8 cellular contexts compared by ENCODE assay signal in the genomic region with DNA sequence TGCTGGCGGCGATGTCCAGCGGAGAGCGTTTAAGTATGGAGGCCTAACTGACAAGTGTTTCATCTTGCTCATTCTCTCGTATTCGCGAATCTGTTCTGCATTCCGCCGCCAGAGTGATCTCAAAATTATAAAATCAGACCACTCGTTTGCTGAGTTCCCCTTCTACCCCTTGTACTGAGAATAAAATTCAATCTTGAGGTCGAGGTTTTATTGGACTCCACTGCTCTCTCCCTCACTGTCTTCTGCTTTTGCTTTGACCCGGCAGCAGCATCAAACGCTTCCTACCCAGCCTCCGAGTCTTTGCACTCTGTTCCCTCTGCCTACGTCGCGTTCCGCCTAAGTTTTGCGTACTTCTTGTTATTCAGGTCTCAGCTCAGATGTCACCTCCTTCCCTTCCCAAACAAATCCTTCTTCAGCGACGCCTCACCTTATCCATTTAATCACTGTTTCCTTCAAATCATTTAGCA. TPM values are rescaled to one million over a fixed set of nuclear protein-coding genes. Genes with fewer than 3 reads are reported as not detected.
DNase-seq lines count a peak whose midpoint lies in the region; ATAC-seq, FAIRE-seq and TF ChIP-seq lines count a peak whose summit lies in the region.

No MANE protein-coding gene starts in this region.

- no peaks in the 10 kb centered on the region for H3K9me3 Mint-ChIP-seq in activated T-cell treated with anti-CD3 and anti-CD28 coated beads, Interleukin-2, amount 50 U/mL, for 4 hours

- H2AFZ ChIP-seq in K562 (ENCODE audit: low read depth, low read length), result peak overlapping the region; percentile 93

- H3K9me3 ChIP-seq in K562 (replicated peaks; ENCODE audit: control insufficient read depth, insufficient read depth, low read depth, low read length) (no peaks in the 10 kb centered on the region), right lobe of liver (no peaks in the 10 kb centered on the region), thoracic aorta (no peaks in the 10 kb centered on the region)

- peak; percentile 10 to 13 for ATAC-seq in activated T-cell treated with anti-CD3 and anti-CD28 coated beads, Interleukin-2, amount 50 U/mL, for 4 hours
- ATAC-seq in K562, result peak; percentile 6
- ATAC-seq in right lobe of liver, result no peak
- ATAC-seq in thoracic aorta (ENCODE audit: insufficient number of reproducible peaks, low FRiP score, low read depth), result no peak

- POLR2A ChIA-PET in K562 (lab: Yijun Ruan, JAX), result interaction anchor here (0.6 to 6.5 kb wide), 18 partner anchors 9 to 705 kb away, joined by 3 to 62 read pairs (median 7); partner anchors contain the start of genes ABCB9 and ZCCHC8

- 1% methylated on average over 21 of the region's 21 CpGs for WGBS in K562 (ENCODE audit: insufficient coverage, low coverage, missing lambda C conversion rate)
- WGBS in right lobe of liver (ENCODE audit: insufficient coverage, low coverage, low lambda C conversion rate, missing lambda C conversion rate), result under 1% methylated on average over 21 of the region's 21 CpGs

- peaks cover 19% of the 10 kb centered on the region for H3K4me1 Mint-ChIP-seq in activated T-cell treated with anti-CD3 and anti-CD28 coated beads, Interleukin-2, amount 50 U/mL, for 4 hours (ENCODE audit: low read depth)

- H3K4me1 ChIP-seq in K562 (replicated peaks in 1 of 2; ENCODE audit: control insufficient read depth in 2 of 2, insufficient read depth in 2 of 2, low read length in 2 of 2), result peaks cover 4 to 19% of the 10 kb centered on the region in 2 experiments; a peak in 2 of 5 replicates
- H3K4me1 ChIP-seq in right lobe of liver, result peaks cover 0 to 35% (median 16%) of the 10 kb centered on the region in 4 donors
- H3K4me1 ChIP-seq in thoracic aorta (ENCODE audit: control insufficient read depth in 1 of 2, low read depth in 2 of 2), result peaks cover 23 to 39% of the 10 kb centered on the region in 2 donors

- H3K4me2 ChIP-seq in K562 (ENCODE audit: insufficient read depth, low read length), result peak overlapping the region; percentile 98

- DNase-seq in activated T-cell treated with anti-CD3 and anti-CD28 coated beads, Interleukin-2, amount 50 U/mL, for 4 hours, result peak; percentile 12
- DNase-seq in activated T-cell treated with anti-CD3 and anti-CD28 coated beads, Interleukin-2, amount 50 U/mL, for 1 hour, result no peak
- DNase-seq in NOMO-1 treated with dmso at 0.1 percent for 144 hours (lab: John Stamatoyannopoulos, UW; ENCODE audit: unreplicated experiment), result peak; percentile 58
- DNase-seq in K562 (ENCODE audit: extremely low read depth in 1 of 4, low spot score in 3 of 4), result peak; percentile 15 to 54 (median 28)
- no peak for DNase-seq in right lobe of liver
- DNase-seq in thoracic aorta (ENCODE audit: low spot score), result no peak
- no peak for DNase-seq in NCI-H1436 (lab: John Stamatoyannopoulos, UW)
- DNase-seq in hippocampal formation (lab: John Stamatoyannopoulos, UW), result no peak

- CTCF ChIA-PET in K562 (lab: Yijun Ruan, JAX; ENCODE audit: low intra/inter-chr PET ratio), result no interaction called here

- no peaks in the 10 kb centered on the region for H3K9me1 ChIP-seq in K562 (ENCODE audit: control insufficient read depth, insufficient read depth, low read length)

- peak overlapping the region; percentile 93 for H3K27ac ChIP-seq in K562 (ENCODE audit: extremely low read depth, low read depth, low read length)
- peak overlapping the region in 1 of 3 donors; percentile 30 for H3K27ac ChIP-seq in right lobe of liver
- H3K27ac ChIP-seq in thoracic aorta, result peak overlapping the region in 1 of 2 donors; percentile 1

- TF ChIP-seq POLR2A in K562 (conservative IDR thresholded peaks at IDR 0.05) (no peak), right lobe of liver (IDR thresholded peaks at IDR 0.05) (no peak)

- H3K36me3 ChIP-seq in K562 (ENCODE audit: control insufficient read depth, insufficient read depth, low read length), result peaks cover 68% of the 10 kb centered on the region
- H3K36me3 ChIP-seq in right lobe of liver, result no peaks in the 10 kb centered on the region
- H3K36me3 ChIP-seq in thoracic aorta, result no peaks in the 10 kb centered on the region

- peak overlapping the region; percentile 62 for H3K4me3 ChIP-seq in K562
- H3K4me3 ChIP-seq in right lobe of liver, result peak overlapping the region; percentile 45 to 88 (median 75)
- peak overlapping the region; percentile 92 for H3K4me3 ChIP-seq in thoracic aorta

- no peak for TF ChIP-seq RAD21 in K562 (CRISPR knock-in tag; conservative IDR thresholded peaks at IDR 0.05 in 1 of 2, IDR thresholded peaks at IDR 0.05 in 1 of 2)

- H3K27me3 Mint-ChIP-seq in activated T-cell treated with anti-CD3 and anti-CD28 coated beads, Interleukin-2, amount 50 U/mL, for 4 hours (ENCODE audit: low read depth), result no peaks in the 10 kb centered on the region

- FAIRE-seq in K562 (lab: Jason Lieb, UNC), result no peak

- H3K4me3 Mint-ChIP-seq in activated T-cell treated with anti-CD3 and anti-CD28 coated beads, Interleukin-2, amount 50 U/mL, for 4 hours, result no peak overlapping the region

- peaks cover 22% of the 10 kb centered on the region for H4K20me1 ChIP-seq in K562 (replicated peaks; ENCODE audit: control insufficient read depth, insufficient read depth, low read length)

- peaks cover 90% of the 10 kb centered on the region for H3K79me2 ChIP-seq in K562 (ENCODE audit: control insufficient read depth, insufficient read depth, low read length)

- no peak for TF ChIP-seq EP300 in K562 (IDR thresholded peaks at IDR 0.05; ENCODE audit: low read length)

- H3K36me3 Mint-ChIP-seq in activated T-cell treated with anti-CD3 and anti-CD28 coated beads, Interleukin-2, amount 50 U/mL, for 4 hours (ENCODE audit: insufficient read depth), result peaks cover 25% of the 10 kb centered on the region

- intact Hi-C loops in K562 (cut with micrococcal nuclease) (loop anchor here (1.0 to 5.0 kb wide), 2 partner anchors 26 to 465 kb away; no protein-coding TSS in a partner anchor), right lobe of liver (cut with DNase I) (no loop called here)

- peak overlapping the region; percentile 92 to 98 for H3K9ac ChIP-seq in K562 (ENCODE audit: insufficient read depth in 1 of 2, low read depth in 2 of 2, low read length in 2 of 2)

- H3K27me3 ChIP-seq in K562 (ENCODE audit: control insufficient read depth in 2 of 2, insufficient read depth in 2 of 2, low read length in 2 of 2) (no peaks in the 10 kb centered on the region), right lobe of liver (no peaks in the 10 kb centered on the region), thoracic aorta (replicated peaks; ENCODE audit: insufficient read depth) (no peaks in the 10 kb centered on the region)

- BruUV-seq in K562 (replicated peaks; lab: Mats Ljungman, UMichigan), result TSS peak; percentile 84

- in situ Hi-C loops in K562 (cut with MboI), result no loop called here

- TF ChIP-seq CTCF in K562 (IDR thresholded peaks at IDR 0.05 in 2 of 3, conservative IDR thresholded peaks at IDR 0.05 in 1 of 3; ENCODE audit: insufficient read depth in 2 of 3, low read depth in 1 of 3, low read length in 3 of 3), result no peak
- TF ChIP-seq CTCF in right lobe of liver (IDR thresholded peaks at IDR 0.05), result no peak
- TF ChIP-seq CTCF in thoracic aorta (IDR thresholded peaks at IDR 0.05), result no peak

RNA-seq across cellular contexts. Expression of gene KNTC1, which starts 0.5 kb away (rescaled TPM):
- total RNA-seq in activated T-cell treated with anti-CD3 and anti-CD28 coated beads, Interleukin-2, amount 50 U/mL, for 4 hours, result 10 to 100 TPM; 54.7 to 62.7 (median 57.8) TPM
- 430 and 898 TPM in 2 replicates for total RNA-seq in K562 (2011; cell fraction: chromatin; rRNA removed; ENCODE audit: low replicate concordance)
- total RNA-seq in K562 (2011; cell fraction: nucleolus; rRNA removed), result 165 and 228 TPM in 2 replicates
- total RNA-seq in K562 (2011; cell fraction: nucleoplasm; rRNA removed), result 371 and 438 TPM in 2 replicates
- total RNA-seq in K562 (2014; rRNA removed) (62.7 and 69.9 TPM in 2 replicates), K562 (2014; rRNA removed; fragmentation: Illumina TruSeq; extraction: Trizol) (134 and 135 TPM in 2 replicates), K562 (2015; rRNA removed; fragmentation: Illumina TruSeq; extraction: Trizol) (110 and 120 TPM in 2 replicates), K562 (2021) (82.3 and 83.1 TPM in 2 replicates), right lobe of liver (10 to 100 TPM in 1 of 6 experiments, 1 to 10 TPM in 5; 2.1 to 10.7 (median 3.5) TPM), thoracic aorta (10 to 100 TPM; 11.4 to 24.4 TPM)
- polyA plus RNA-seq in K562 (2011; rRNA removed) (130 and 146 TPM in 2 replicates), K562 (2014; fragmentation: Illumina TruSeq; extraction: Trizol) (74.1 and 99.6 TPM in 2 replicates), K562 (2014; fragmentation: Nextera tagmentation; extraction: Ambion mirVana) (10 to 100 TPM; 38.9 to 57.8 TPM), K562 (2014; rRNA removed) (102 and 103 TPM in 2 replicates)
- polyA plus RNA-seq in K562 (2011; cell fraction: cytosol; rRNA removed), result 26.7 and 41.9 TPM in 2 replicates
- 353 and 375 TPM in 2 replicates for polyA plus RNA-seq in K562 (2011; cell fraction: nucleus; rRNA removed)
- polyA plus RNA-seq in K562 (2012), result 55.8 and 85.6 TPM in 2 replicates
- 198 and 218 TPM in 2 replicates for polyA minus RNA-seq in K562 (2011; rRNA and poly(A)+ RNA removed)
- 42.0 and 54.2 TPM in 2 replicates for polyA minus RNA-seq in K562 (2011; cell fraction: cytosol; rRNA and poly(A)+ RNA removed)
- polyA minus RNA-seq in K562 (2011; cell fraction: nucleus; rRNA and poly(A)+ RNA removed), result 158 and 332 TPM in 2 replicates

RNA-seq across cellular contexts. Expression of gene RSRC2, which starts 0.8 kb away (rescaled TPM):
- 10 to 100 TPM; 84.7 to 97.3 (median 90.7) TPM for total RNA-seq in activated T-cell treated with anti-CD3 and anti-CD28 coated beads, Interleukin-2, amount 50 U/mL, for 4 hours
- total RNA-seq in K562 (2011; cell fraction: chromatin; rRNA removed; ENCODE audit: low replicate concordance), result 98.7 and 318 TPM in 2 replicates
- 46.5 and 58.4 TPM in 2 replicates for total RNA-seq in K562 (2011; cell fraction: nucleolus; rRNA removed)
- 128 and 216 TPM in 2 replicates for total RNA-seq in K562 (2011; cell fraction: nucleoplasm; rRNA removed)
- total RNA-seq in K562 (2014; rRNA removed), result 65.9 and 83.6 TPM in 2 replicates
- 112 and 125 TPM in 2 replicates for total RNA-seq in K562 (2014; rRNA removed; fragmentation: Illumina TruSeq; extraction: Trizol)
- total RNA-seq in K562 (2015; rRNA removed; fragmentation: Illumina TruSeq; extraction: Trizol), result 109 and 120 TPM in 2 replicates
- total RNA-seq in K562 (2021), result 55.5 and 56.9 TPM in 2 replicates
- 66.6 and 70.1 TPM in 2 replicates for polyA plus RNA-seq in K562 (2011; rRNA removed)
- polyA plus RNA-seq in K562 (2011; cell fraction: cytosol; rRNA removed), result 4.7 and 14.5 TPM in 2 replicates
- polyA plus RNA-seq in K562 (2011; cell fraction: nucleus; rRNA removed), result 82.9 and 129 TPM in 2 replicates
- 44.7 and 51.8 TPM in 2 replicates for polyA plus RNA-seq in K562 (2012)
- polyA plus RNA-seq in K562 (2014; fragmentation: Illumina TruSeq; extraction: Trizol), result 87.5 and 123 TPM in 2 replicates
- 10 to 100 TPM; 52.6 to 72.3 TPM for polyA plus RNA-seq in K562 (2014; fragmentation: Nextera tagmentation; extraction: Ambion mirVana)
- 65.0 and 80.3 TPM in 2 replicates for polyA plus RNA-seq in K562 (2014; rRNA removed)
- polyA minus RNA-seq in K562 (2011; rRNA and poly(A)+ RNA removed), result 55.6 and 64.7 TPM in 2 replicates
- polyA minus RNA-seq in K562 (2011; cell fraction: cytosol; rRNA and poly(A)+ RNA removed), result 13.8 and 20.4 TPM in 2 replicates
- polyA minus RNA-seq in K562 (2011; cell fraction: nucleus; rRNA and poly(A)+ RNA removed), result 44.2 and 98.2 TPM in 2 replicates
- 10 to 100 TPM; 17.6 to 27.7 (median 23.4) TPM for total RNA-seq in right lobe of liver
- 10 to 100 TPM; 71.5 to 97.6 TPM for total RNA-seq in thoracic aorta

RNA-seq across cellular contexts. Expression of gene ZCCHC8, which starts 26.8 kb away (rescaled TPM):
- total RNA-seq in activated T-cell treated with anti-CD3 and anti-CD28 coated beads, Interleukin-2, amount 50 U/mL, for 4 hours, result 10 to 100 TPM; 27.2 to 33.5 (median 29.7) TPM
- 46.3 and 139 TPM in 2 replicates for total RNA-seq in K562 (2011; cell fraction: chromatin; rRNA removed; ENCODE audit: low replicate concordance)
- 22.3 and 27.9 TPM in 2 replicates for total RNA-seq in K562 (2011; cell fraction: nucleolus; rRNA removed)
- total RNA-seq in K562 (2011; cell fraction: nucleoplasm; rRNA removed), result 46.5 and 73.4 TPM in 2 replicates
- total RNA-seq in K562 (2014; rRNA removed) (25.3 and 27.7 TPM in 2 replicates), K562 (2014; rRNA removed; fragmentation: Illumina TruSeq; extraction: Trizol) (41.1 and 50.2 TPM in 2 replicates), K562 (2015; rRNA removed; fragmentation: Illumina TruSeq; extraction: Trizol) (32.5 and 36.5 TPM in 2 replicates), K562 (2021) (34.1 and 36.0 TPM in 2 replicates), right lobe of liver (10 to 100 TPM in 2 of 6 experiments, 1 to 10 TPM in 4; 8.5 to 13.0 (median 9.3) TPM), thoracic aorta (10 to 100 TPM; 16.2 to 33.4 TPM)
- polyA plus RNA-seq in K562 (2011; rRNA removed) (28.9 and 32.0 TPM in 2 replicates), K562 (2014; fragmentation: Illumina TruSeq; extraction: Trizol) (41.3 and 50.9 TPM in 2 replicates), K562 (2014; fragmentation: Nextera tagmentation; extraction: Ambion mirVana) (10 to 100 TPM; 14.8 to 20.7 TPM), K562 (2014; rRNA removed) (34.8 and 37.9 TPM in 2 replicates)
- 15.4 and 21.2 TPM in 2 replicates for polyA plus RNA-seq in K562 (2011; cell fraction: cytosol; rRNA removed)
- 40.8 and 51.1 TPM in 2 replicates for polyA plus RNA-seq in K562 (2011; cell fraction: nucleus; rRNA removed)
- polyA plus RNA-seq in K562 (2012), result 21.2 and 36.6 TPM in 2 replicates
- 27.6 and 29.6 TPM in 2 replicates for polyA minus RNA-seq in K562 (2011; rRNA and poly(A)+ RNA removed)
- 13.9 and 15.6 TPM in 2 replicates for polyA minus RNA-seq in K562 (2011; cell fraction: cytosol; rRNA and poly(A)+ RNA removed)
- 15.1 and 30.9 TPM in 2 replicates for polyA minus RNA-seq in K562 (2011; cell fraction: nucleus; rRNA and poly(A)+ RNA removed)

Comparison
In these comparisons a context has a peak if more than half of its experiments do, and no peak if none do; other contexts are left out.
1. DNase-seq: peak in activated T-cell treated with anti-CD3 and anti-CD28 coated beads, Interleukin-2, amount 50 U/mL, for 4 hours (single experiment), NOMO-1 treated with dmso at 0.1 percent for 144 hours (single experiment) and K562 (4 of 4); none in activated T-cell treated with anti-CD3 and anti-CD28 coated beads, Interleukin-2, amount 50 U/mL, for 1 hour (single experiment), right lobe of liver (0 of 3), thoracic aorta (single experiment), NCI-H1436 (single experiment) and hippocampal formation (0 of 2).
2. ATAC-seq: peak in activated T-cell treated with anti-CD3 and anti-CD28 coated beads, Interleukin-2, amount 50 U/mL, for 4 hours (2 of 2) and K562 (single experiment); none in right lobe of liver (0 of 4) and thoracic aorta (single experiment).
3. Peak in every context shown above with its lines, with median percentiles within 50 percentile points of each other: H3K4me3 ChIP-seq.